Comparison of ENCODE assay signal across 25 cellular contexts in genomic region chr9:36029202-36029601, GRCh38. TPM values are rescaled to one million over a fixed set of nuclear protein-coding genes. Genes with fewer than 3 reads are reported as not detected.
A peak's percentile ranks its signal among the peaks of the same experiment; 100 is the strongest.
DNase-seq lines count a peak whose midpoint lies in the region; ATAC-seq, FAIRE-seq and TF ChIP-seq lines count a peak whose summit lies in the region.
"Had no signal": no experiment of that assay in that cellular context is flagged by ENCODE, and none has a peak within 500 bp of the region (broad histone marks: within the 10 kb centered on the region; RNA-seq: fewer than 3 reads in every experiment).

No MANE protein-coding gene starts in this region.

- no peak for TF ChIP-seq RAD21 in A549 (conservative IDR thresholded peaks at IDR 0.05 in 1 of 2, IDR thresholded peaks at IDR 0.05 in 1 of 2)

- H3K4me1 ChIP-seq in A549 = peaks cover 12% of the 10 kb centered on the region
- H3K4me1 ChIP-seq in psoas muscle = peaks cover 11% of the 10 kb centered on the region
- H3K4me1 ChIP-seq: pancreas, right lobe of liver had no signal

- no peaks in the 10 kb centered on the region for H3K27me3 ChIP-seq in psoas muscle (ENCODE audit: insufficient read depth in 3 of 3, low read length in 2 of 3)
- H3K27me3 ChIP-seq: pancreas, right lobe of liver, upper lobe of right lung had no signal

- H3K9me3 ChIP-seq in A549 (no peaks in the 10 kb centered on the region), psoas muscle (no peaks in the 10 kb centered on the region)
- H3K9me3 ChIP-seq: pancreas, right lobe of liver, upper lobe of right lung had no signal

- DNase-seq in A549 (ENCODE audit: low read depth in 1 of 2, low spot score in 1 of 2) (no peak), LHCN-M2 (ENCODE audit: low read depth) (peak; percentile 18), epithelial cell of prostate (ENCODE audit: low read depth, low spot score) (no peak), psoas muscle (no peak), GM03348 (ENCODE audit: low spot score) (no peak), superior temporal gyrus (ENCODE audit: extremely low spot score) (no peak)
- no peak for DNase-seq in activated T-cell treated with anti-CD3 and anti-CD28 coated beads, Interleukin-2, amount 50 U/mL, for 48 hours
- DNase-seq: activated CD4-positive, alpha-beta T cell treated with anti-CD3 and anti-CD28 coated beads, Interleukin-2, amount 10 ng/mL, durations not matched to agents 7 days and 5 days; KG1; mesendoderm; natural killer cell; NCI-H187 treated with DMSO at 0.1 percent for 48 hours; pancreas; right lobe of liver; SHP77 treated with DMSO at 0.1 percent for 48 hours; upper lobe of right lung had no signal

- H3K27ac ChIP-seq in A549 (no peak overlapping the region; a peak in 1 of 6 replicates), epithelial cell of prostate (peak overlapping the region; percentile 42), psoas muscle (peak overlapping the region; percentile 12)
- H3K27ac ChIP-seq: C4-2B, pancreas, right lobe of liver had no signal

- intact Hi-C loops in psoas muscle (cut with DNase I) = loop anchor here in 1 of 2 donors (10.0 kb wide), 1 partner anchor 56 kb away; no protein-coding TSS in a partner anchor

- POLR2A ChIA-PET in A549 (lab: Yijun Ruan, JAX) = interaction anchor here (1.1 kb wide), 1 partner anchor 162 kb away, joined by 4 read pairs; the partner anchor contains the start of gene CLTA

- H3K4me3 ChIP-seq in A549 (no peak overlapping the region), psoas muscle (no peak overlapping the region)
- H3K4me3 ChIP-seq: GM23338, pancreas, right lobe of liver, upper lobe of right lung had no signal

- no peak for TF ChIP-seq CTCF in A549 (IDR thresholded peaks at IDR 0.05)
- no peak for TF ChIP-seq CTCF in psoas muscle (IDR thresholded peaks at IDR 0.05)

- peak; percentile 51 for FAIRE-seq in A549 (lab: Jason Lieb, UNC)
- FAIRE-seq: A204.1, G401.6, GM19239, pancreas had no signal

- peak overlapping the region; percentile 28; the same call in 1 of the 3 replicates for H3K4me2 ChIP-seq in A549
- H3K4me2 ChIP-seq: GM23338 had no signal

- no peaks in the 10 kb centered on the region for H3K36me3 ChIP-seq in psoas muscle (ENCODE audit: insufficient read depth in 1 of 2, low read depth in 1 of 2)
- H3K36me3 ChIP-seq: pancreas, right lobe of liver, upper lobe of right lung had no signal

- WGBS in A549 (ENCODE audit: missing lambda C conversion rate) = 53% methylated on average over 1 of the region's 1 CpG
- WGBS in psoas muscle, 3 donors = 84 to 90% (median 87%) methylated on average over 1 of the region's 1 CpG

- CTCF ChIA-PET in A549 (lab: Yijun Ruan, JAX) = interaction anchor here (0.6 to 14.2 kb wide), 10 partner anchors 8 to 138 kb away, joined by 3 to 210 read pairs (median 4); no protein-coding TSS in a partner anchor

- no peak for TF ChIP-seq EP300 in A549 (IDR thresholded peaks at IDR 0.05)

- TF ChIP-seq POLR2A in A549 (IDR thresholded peaks at IDR 0.05; ENCODE audit: low read length) = no peak

- no peak for ATAC-seq in A549
- peak in 1 of 4 donors; percentile 32 for ATAC-seq in psoas muscle
- ATAC-seq in HG02763 (IDR thresholded peaks at IDR 0.05; ENCODE audit: unreplicated experiment) = no peak
- ATAC-seq: activated T-helper 17 cell treated with anti-CD3 and anti-CD28 coated beads, Interleukin-2, amount 50 U/mL, for 72 hours; GM23338; stimulated activated memory B cell treated with anti-CD40 and anti-IgM and Interleukin-4, amounts not matched to agents 10 μg/mL and 1 μg/mL and 100 μg/mL, for 72 hours had no signal

TF ChIP-seq in A549, 52 proteins besides CTCF, POLR2A, EP300 and RAD21:
- TF ChIP-seq HDAC2 (IDR thresholded peaks at IDR 0.05) = no peak
- TF ChIP-seq HOXB13 (CRISPR knock-in tag; IDR thresholded peaks at IDR 0.05; ENCODE audit: low read depth) = no peak
- TF ChIP-seq TFCP2L1 (CRISPR knock-in tag; IDR thresholded peaks at IDR 0.05) = no peak
- TF ChIP-seq KDM5A (IDR thresholded peaks at IDR 0.05) = no peak
- TF ChIP-seq ATOH8 (CRISPR knock-in tag; IDR thresholded peaks at IDR 0.05; ENCODE audit: low read depth) = no peak
- no peak for TF ChIP-seq ELK1 (IDR thresholded peaks at IDR 0.05; ENCODE audit: low read depth, low read length)
- no peak for TF ChIP-seq KDM1A (IDR thresholded peaks at IDR 0.05; ENCODE audit: low read depth)

RNA-seq across cellular contexts. Expression of gene RECK, which starts 7.5 kb away (rescaled TPM):
- polyA plus RNA-seq in A549 (2011; rRNA removed) = 8.3 and 8.7 TPM in 2 replicates
- polyA plus RNA-seq in A549 (2012; cell fraction: cytosol; rRNA removed) = 3.6 and 4.2 TPM in 2 replicates
- polyA plus RNA-seq in A549 (2012; cell fraction: nucleus; rRNA removed) = 2.9 and 3.4 TPM in 2 replicates
- polyA plus RNA-seq in A549 (2017; fragmentation: RNase III; extraction: RNeasy Plus Mini Kit Qiagen cat#74134 plus additional on column Dnase treatment) = 5.0 to 5.7 TPM (median 5.1 TPM) in 3 replicates
- 3.7 and 3.9 TPM in 2 replicates for polyA minus RNA-seq in A549 (2011; rRNA and poly(A)+ RNA removed)
- 10.6 and 12.2 TPM in 2 replicates for total RNA-seq in LHCN-M2 (2014; rRNA removed)
- polyA plus RNA-seq in LHCN-M2 (2012) = 12.1 TPM
- 1 to 10 TPM; 2.0 to 8.0 (median 4.6) TPM for total RNA-seq in psoas muscle
- polyA plus RNA-seq in psoas muscle = 1 to 10 TPM; 1.4 to 1.8 (median 1.5) TPM
- total RNA-seq: HT-29 had no signal

Comparison
In these comparisons a context has a peak if more than half of its experiments do, and no peak if none do; other contexts are left out.
1. H3K27ac ChIP-seq: peak in epithelial cell of prostate (single experiment) and psoas muscle (single experiment); none in A549 (0 of 2).